In genomic region chr10:101560293-101561067, GRCh38 we compare ENCODE assay signal across 2 cellular contexts.
TF ChIP-seq lines count a peak whose summit lies in the region.

No MANE protein-coding gene starts in this region.

TF ChIP-seq in K562, 482 proteins besides CTCF, POLR2A, EP300 and RAD21:
- no peak for TF ChIP-seq HOMEZ (CRISPR knock-in tag; IDR thresholded peaks at IDR 0.05)
- TF ChIP-seq NFIC (IDR thresholded peaks at IDR 0.05), result peak; percentile 37

TF ChIP-seq in SK-N-SH, 30 proteins besides CTCF, POLR2A, EP300 and RAD21:
- TF ChIP-seq POLR2AphosphoS5 (IDR thresholded peaks at IDR 0.05; ENCODE audit: low read depth, low read length) (no peak), SIN3A (IDR thresholded peaks at IDR 0.05; ENCODE audit: borderline replicate concordance, low read depth, low read length) (no peak), GATA2 (CRISPR knock-in tag; IDR thresholded peaks at IDR 0.05) (no peak), EZH2phosphoT487 (IDR thresholded peaks at IDR 0.05; ENCODE audit: borderline replicate concordance, low read depth) (no peak), TCF12 (IDR thresholded peaks at IDR 0.05) (no peak), SMC3 (IDR thresholded peaks at IDR 0.05; ENCODE audit: low read depth, low read length) (no peak)
